Comparison of ENCODE assay signal across 23 cellular contexts in the genomic region with DNA sequence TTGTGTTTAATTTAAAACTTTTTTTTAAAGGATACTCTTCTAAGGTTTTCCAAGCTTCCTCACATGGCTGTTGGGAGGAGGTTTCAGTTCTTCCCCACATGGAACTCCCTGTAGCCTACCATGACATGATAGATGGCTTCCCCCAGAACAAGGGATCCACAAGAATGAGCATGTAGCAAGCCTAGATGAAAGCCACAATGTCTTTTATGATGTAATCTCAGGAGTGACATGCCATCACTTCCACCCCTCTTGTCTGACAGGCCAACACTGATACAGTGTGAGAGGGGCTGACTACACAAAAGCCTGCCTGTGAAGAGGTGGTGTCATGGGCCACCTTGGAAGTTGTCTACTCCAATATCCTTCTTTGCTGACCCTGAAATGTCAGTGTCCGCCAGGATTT. TPM values are rescaled to one million over a fixed set of nuclear protein-coding genes. Genes with fewer than 3 reads are reported as not detected.
DNase-seq lines count a peak whose midpoint lies in the region; ATAC-seq and TF ChIP-seq lines count a peak whose summit lies in the region.
"Had no signal": no experiment of that assay in that cellular context is flagged by ENCODE, and none has a peak within 500 bp of the region (broad histone marks: within the 10 kb centered on the region; RNA-seq: fewer than 3 reads in every experiment).

No MANE protein-coding gene starts in this region.

- no peak overlapping the region for H3K4me3 ChIP-seq in DND-41 (ENCODE audit: low read depth in 1 of 2, low read length in 2 of 2)
- H3K4me3 ChIP-seq in endodermal cell (ENCODE audit: low read length): no peak overlapping the region
- H3K4me3 ChIP-seq in hepatocyte: no peak overlapping the region
- H3K4me3 ChIP-seq: GM23338 had no signal

- TF ChIP-seq CTCF in DND-41 (IDR thresholded peaks at IDR 0.05; ENCODE audit: borderline replicate concordance, extremely low read depth, low read length, poor library complexity, severe bottlenecking): no peak
- TF ChIP-seq CTCF in endodermal cell (conservative IDR thresholded peaks at IDR 0.05): no peak
- TF ChIP-seq CTCF in hepatocyte (IDR thresholded peaks at IDR 0.05; ENCODE audit: poor library complexity): no peak

- H3K36me3 ChIP-seq in DND-41 (ENCODE audit: insufficient read depth, low read length) (no peaks in the 10 kb centered on the region), endodermal cell (ENCODE audit: control insufficient read depth, insufficient read depth, low read length) (no peaks in the 10 kb centered on the region), hepatocyte (replicated peaks; ENCODE audit: insufficient read depth, low read depth) (no peaks in the 10 kb centered on the region)
- H3K36me3 ChIP-seq: BE2C had no signal

- H3K9me3 Mint-ChIP-seq in activated CD8-positive, alpha-beta memory T cell treated with anti-CD3 and anti-CD28 coated beads, Interleukin-2, amount 10 ng/mL, durations not matched to agents 7 days and 5 days (ENCODE audit: low read depth): no peaks in the 10 kb centered on the region
- H3K9me3 Mint-ChIP-seq in endodermal cell: no peaks in the 10 kb centered on the region
- H3K9me3 Mint-ChIP-seq: GM23338, IgD-negative memory B cell had no signal

- H3K9ac ChIP-seq in DND-41 (ENCODE audit: low read depth, low read length): no peak overlapping the region
- no peak overlapping the region for H3K9ac ChIP-seq in endodermal cell (ENCODE audit: extremely low read depth, low read length, poor library complexity, severe bottlenecking)

- 80 to 86% methylated on average over 1 of the region's 1 CpG for WGBS in endodermal cell (ENCODE audit: insufficient coverage in 1 of 2, insufficient read length in 1 of 2), 2 experiments
- 87% methylated on average over 1 of the region's 1 CpG for WGBS in hepatocyte (ENCODE audit: low lambda C conversion rate, missing lambda C conversion rate)

- ATAC-seq in activated CD8-positive, alpha-beta memory T cell treated with anti-CD3 and anti-CD28 coated beads, Interleukin-2, amount 10 ng/mL, durations not matched to agents 7 days and 5 days: no peak
- ATAC-seq in DND-41 (ENCODE audit: insufficient read depth, low read depth): peak; percentile 52; the same call in 2 of the 3 replicates
- ATAC-seq: GM23338, PC-3 had no signal

- H3K4me1 Mint-ChIP-seq in activated CD8-positive, alpha-beta memory T cell treated with anti-CD3 and anti-CD28 coated beads, Interleukin-2, amount 10 ng/mL, durations not matched to agents 7 days and 5 days: peaks cover 52% of the 10 kb centered on the region
- H3K4me1 Mint-ChIP-seq in endodermal cell: peaks cover 3% of the 10 kb centered on the region

- H4K20me1 ChIP-seq in DND-41 (ENCODE audit: insufficient read depth, low read length): no peaks in the 10 kb centered on the region
- no peaks in the 10 kb centered on the region for H4K20me1 ChIP-seq in hepatocyte (ENCODE audit: insufficient read depth, poor library complexity, severe bottlenecking)

- no peaks in the 10 kb centered on the region for H3K27me3 Mint-ChIP-seq in activated CD8-positive, alpha-beta memory T cell treated with anti-CD3 and anti-CD28 coated beads, Interleukin-2, amount 10 ng/mL, durations not matched to agents 7 days and 5 days
- H3K27me3 Mint-ChIP-seq in endodermal cell (ENCODE audit: insufficient read depth): peaks cover 26% of the 10 kb centered on the region
- H3K27me3 Mint-ChIP-seq: CD4-positive, alpha-beta memory T cell had no signal

- H3K27ac Mint-ChIP-seq in activated CD8-positive, alpha-beta memory T cell treated with anti-CD3 and anti-CD28 coated beads, Interleukin-2, amount 10 ng/mL, durations not matched to agents 7 days and 5 days: no peak overlapping the region
- H3K27ac Mint-ChIP-seq in endodermal cell: no peak overlapping the region
- H3K27ac Mint-ChIP-seq: GM23338, IgD-negative memory B cell had no signal

- H3K4me1 ChIP-seq in DND-41 (ENCODE audit: insufficient read depth, low read length): peaks cover 45% of the 10 kb centered on the region
- H3K4me1 ChIP-seq in endodermal cell (ENCODE audit: control insufficient read depth, insufficient read depth, low read length): no peaks in the 10 kb centered on the region
- H3K4me1 ChIP-seq in hepatocyte (ENCODE audit: insufficient read depth): no peaks in the 10 kb centered on the region
- H3K4me1 ChIP-seq: BE2C had no signal

- DNase-seq in activated CD8-positive, alpha-beta memory T cell treated with anti-CD3 and anti-CD28 coated beads for 24 hours: peak; percentile 43
- DNase-seq in activated CD8-positive, alpha-beta memory T cell treated with anti-CD3 and anti-CD28 coated beads, Interleukin-2, amount 10 ng/mL, durations not matched to agents 7 days and 5 days: no peak
- DNase-seq in DND-41 (no peak), OCI-M1 (lab: John Stamatoyannopoulos, UW) (peak; percentile 54), endodermal cell (peak; percentile 21), DMS153 treated with DMSO at 0.1 percent for 48 hours (lab: John Stamatoyannopoulos, UW; ENCODE audit: unreplicated experiment) (no peak), hepatocyte (ENCODE audit: low spot score) (no peak)
- DNase-seq: BE2C; CD4-positive, alpha-beta memory T cell; DMS153; EL; HCEC 1CT; MM.1S; NCI-H1417; NCI-H187; NCI-H2227 treated with DMSO at 0.1 percent for 48 hours; NCI-H524; NCI-H82; PC-3; RPMI8226; SHP77 treated with DMSO at 0.1 percent for 48 hours had no signal

- peaks cover 1% of the 10 kb centered on the region for H3K36me3 Mint-ChIP-seq in activated CD8-positive, alpha-beta memory T cell treated with anti-CD3 and anti-CD28 coated beads, Interleukin-2, amount 10 ng/mL, durations not matched to agents 7 days and 5 days
- H3K36me3 Mint-ChIP-seq in endodermal cell (ENCODE audit: low read depth): no peaks in the 10 kb centered on the region
- H3K36me3 Mint-ChIP-seq: CD4-positive, alpha-beta memory T cell; IgD-negative memory B cell had no signal

- H3K4me2 ChIP-seq in DND-41 (ENCODE audit: insufficient read depth, low read length) (no peak overlapping the region), hepatocyte (no peak overlapping the region)
- H3K4me2 ChIP-seq: GM23338 had no signal

- H3K79me2 ChIP-seq in DND-41 (ENCODE audit: insufficient read depth, low read length) (no peaks in the 10 kb centered on the region), hepatocyte (no peaks in the 10 kb centered on the region)

- H2AFZ ChIP-seq in DND-41 (ENCODE audit: low read depth, low read length) (no peak overlapping the region; the same call in 1 of the 2 replicates), hepatocyte (no peak overlapping the region)
- H2AFZ ChIP-seq: GM23338 had no signal

- H3K27me3 ChIP-seq in DND-41 (ENCODE audit: insufficient read depth, low read length, poor library complexity) (no peaks in the 10 kb centered on the region), endodermal cell (ENCODE audit: control insufficient read depth, insufficient read depth, low read length, poor library complexity, severe bottlenecking) (no peaks in the 10 kb centered on the region), hepatocyte (peaks cover 14% of the 10 kb centered on the region)
- H3K27me3 ChIP-seq: BE2C had no signal

- H3K9me2 ChIP-seq in hepatocyte (replicated peaks; ENCODE audit: insufficient read depth): no peaks in the 10 kb centered on the region

- CTCF ChIA-PET in activated CD8-positive, alpha-beta memory T cell treated with anti-CD3 and anti-CD28 coated beads, Interleukin-2, amount 10 ng/mL, durations not matched to agents 7 days and 5 days (lab: Charles Lee): interaction anchor here (2.0 kb wide), 1 partner anchor 10 kb away, joined by 10 read pairs; no protein-coding TSS in a partner anchor

- no peak overlapping the region for H3K4me3 Mint-ChIP-seq in activated CD8-positive, alpha-beta memory T cell treated with anti-CD3 and anti-CD28 coated beads, Interleukin-2, amount 10 ng/mL, durations not matched to agents 7 days and 5 days
- no peak overlapping the region for H3K4me3 Mint-ChIP-seq in endodermal cell
- H3K4me3 Mint-ChIP-seq: CD4-positive, alpha-beta memory T cell; GM23338; IgD-negative memory B cell had no signal

- H3K9me3 ChIP-seq in DND-41 (ENCODE audit: insufficient read depth, low read length, severe bottlenecking) (no peaks in the 10 kb centered on the region), endodermal cell (ENCODE audit: control insufficient read depth, low read length) (no peaks in the 10 kb centered on the region), hepatocyte (ENCODE audit: low read depth) (no peaks in the 10 kb centered on the region)
- H3K9me3 ChIP-seq: BE2C had no signal

- H3K27ac ChIP-seq in DND-41 (ENCODE audit: low read length): no peak overlapping the region
- no peak overlapping the region for H3K27ac ChIP-seq in endodermal cell (ENCODE audit: low read depth, low read length)
- H3K27ac ChIP-seq in hepatocyte: no peak overlapping the region

RNA-seq across cellular contexts. Expression of a gene that starts 32.0 kb away (rescaled TPM):
- total RNA-seq in activated CD8-positive, alpha-beta memory T cell treated with anti-CD3 and anti-CD28 coated beads, Interleukin-2, amount 10 ng/mL, durations not matched to agents 7 days and 5 days: under 1 TPM; 0.02 to 0.06 TPM
- total RNA-seq in endodermal cell (1 to 10 TPM; 1.6 to 6.9 TPM), hepatocyte (0.90 and 2.4 TPM in 2 replicates)
- 1.2 TPM for polyA plus RNA-seq in endodermal cell (2013, experiment 1 of 2)
- 0.99 TPM for polyA plus RNA-seq in endodermal cell (2013, experiment 2 of 2)
- polyA plus RNA-seq in hepatocyte: 1.3 and 2.4 TPM in 2 replicates
- total RNA-seq: PC-3 had no signal
- polyA plus RNA-seq: CD4-positive, alpha-beta memory T cell; IgD-negative memory B cell had no signal

Comparison
In these comparisons a context has a peak if more than half of its experiments do, and no peak if none do; other contexts are left out.
1. DNase-seq: peak in activated CD8-positive, alpha-beta memory T cell treated with anti-CD3 and anti-CD28 coated beads for 24 hours (single experiment), OCI-M1 (single experiment) and endodermal cell (single experiment); none in activated CD8-positive, alpha-beta memory T cell treated with anti-CD3 and anti-CD28 coated beads, Interleukin-2, amount 10 ng/mL, durations not matched to agents 7 days and 5 days (single experiment), DND-41 (single experiment), DMS153 treated with DMSO at 0.1 percent for 48 hours (single experiment) and hepatocyte (single experiment).